18 cellular contexts compared by ENCODE assay signal in genomic region chr2:127705281-127706065, GRCh38. TPM values are rescaled to one million over a fixed set of nuclear protein-coding genes. Genes with fewer than 3 reads are reported as not detected.
DNase-seq lines count a peak whose midpoint lies in the region; ATAC-seq and TF ChIP-seq lines count a peak whose summit lies in the region.
"Had no signal": no experiment of that assay in that cellular context is flagged by ENCODE, and none has a peak within 500 bp of the region (broad histone marks: within the 10 kb centered on the region; RNA-seq: fewer than 3 reads in every experiment).

No MANE protein-coding gene starts in this region.

- no peak overlapping the region for H3K4me3 Mint-ChIP-seq in activated CD4-positive, alpha-beta memory T cell treated with anti-CD3 and anti-CD28 coated beads for 36 hours
- no peak overlapping the region for H3K4me3 Mint-ChIP-seq in activated CD4-positive, alpha-beta memory T cell treated with anti-CD3 and anti-CD28 coated beads, Interleukin-2, amount 10 ng/mL, durations not matched to agents 7 days and 5 days
- H3K4me3 Mint-ChIP-seq: activated CD4-positive, alpha-beta T cell treated with anti-CD3 and anti-CD28 coated beads for 36 hours had no signal

- H3K4me3 ChIP-seq in SK-N-MC (peak overlapping the region; percentile 15; the same call in 1 of the 2 replicates), subcutaneous abdominal adipose tissue (ENCODE audit: low read depth in 1 of 5, low read length in 5 of 5) (no peak overlapping the region), PC-3 (ENCODE audit: low read length) (no peak overlapping the region)
- H3K4me3 ChIP-seq: pancreas, thoracic aorta had no signal

- H3K27ac ChIP-seq in SK-N-MC (peak overlapping the region; percentile 88), subcutaneous abdominal adipose tissue (ENCODE audit: low read depth, low read length) (peak overlapping the region; percentile 67), PC-3 (ENCODE audit: low read length) (no peak overlapping the region)
- H3K27ac ChIP-seq: pancreas had no signal

- POLR2A ChIA-PET in activated CD4-positive, alpha-beta memory T cell treated with anti-CD3 and anti-CD28 coated beads for 36 hours (lab: Charles Lee), result interaction anchor here (0.7 kb wide), 1 partner anchor 102 kb away, joined by 3 read pairs; no protein-coding TSS in a partner anchor
- POLR2A ChIA-PET in activated CD4-positive, alpha-beta memory T cell treated with anti-CD3 and anti-CD28 coated beads, Interleukin-2, amount 10 ng/mL, durations not matched to agents 7 days and 5 days (lab: Charles Lee), result interaction anchor here (0.6 to 5.9 kb wide), 3 partner anchors 9 to 317 kb away, joined by 3 to 28 read pairs (median 3); no protein-coding TSS in a partner anchor
- POLR2A ChIA-PET in PC-3 (lab: Charles Lee; ENCODE audit: unreplicated experiment), result no interaction called here

- no peaks in the 10 kb centered on the region for H3K27me3 Mint-ChIP-seq in activated CD4-positive, alpha-beta memory T cell treated with anti-CD3 and anti-CD28 coated beads for 36 hours
- H3K27me3 Mint-ChIP-seq in activated CD4-positive, alpha-beta memory T cell treated with anti-CD3 and anti-CD28 coated beads, Interleukin-2, amount 10 ng/mL, durations not matched to agents 7 days and 5 days, result no peaks in the 10 kb centered on the region
- H3K27me3 Mint-ChIP-seq: activated CD4-positive, alpha-beta T cell treated with anti-CD3 and anti-CD28 coated beads for 36 hours had no signal

- no peak for ATAC-seq in PC-3
- ATAC-seq: activated CD4-positive, alpha-beta T cell treated with anti-CD3 and anti-CD28 coated beads for 36 hours; pancreas had no signal

- peaks cover 9 to 79% (median 53%) of the 10 kb centered on the region in 5 donors for H3K4me1 ChIP-seq in subcutaneous abdominal adipose tissue (ENCODE audit: control insufficient read depth in 5 of 5, insufficient read depth in 5 of 5, low read length in 5 of 5)
- H3K4me1 ChIP-seq in PC-3 (ENCODE audit: insufficient read depth, low read length), result peaks cover 33% of the 10 kb centered on the region

- H3K9ac ChIP-seq in SK-N-MC (ENCODE audit: insufficient read length), result no peak overlapping the region
- H3K9ac ChIP-seq in subcutaneous abdominal adipose tissue (ENCODE audit: low read length in 5 of 5), result no peak overlapping the region
- no peak overlapping the region for H3K9ac ChIP-seq in PC-3 (ENCODE audit: low read length)

- H3K9me3 ChIP-seq in SK-N-MC (ENCODE audit: low read depth, low read length) (no peaks in the 10 kb centered on the region), subcutaneous abdominal adipose tissue (ENCODE audit: control insufficient read depth in 5 of 5, low read length in 5 of 5) (no peaks in the 10 kb centered on the region), PC-3 (ENCODE audit: low read length) (no peaks in the 10 kb centered on the region)
- H3K9me3 ChIP-seq: pancreas, thoracic aorta had no signal

- no peak overlapping the region for H2AFZ ChIP-seq in PC-3 (ENCODE audit: low read length)

- no TSS peak for BruUV-seq in PC-3 (replicated peaks; lab: Mats Ljungman, UMichigan)

- H3K9me2 ChIP-seq in PC-3 (replicated peaks; ENCODE audit: low read length), result no peaks in the 10 kb centered on the region

- peaks cover 11% of the 10 kb centered on the region; the same call in 1 of the 2 replicates for H4K20me1 ChIP-seq in PC-3 (ENCODE audit: low read length)

- H3K27me3 ChIP-seq in subcutaneous abdominal adipose tissue (ENCODE audit: control insufficient read depth in 5 of 5, insufficient read depth in 4 of 5, low read length in 5 of 5) (no peaks in the 10 kb centered on the region), PC-3 (ENCODE audit: low read length) (no peaks in the 10 kb centered on the region)
- H3K27me3 ChIP-seq: pancreas had no signal

- H3K27ac Mint-ChIP-seq in activated CD4-positive, alpha-beta memory T cell treated with anti-CD3 and anti-CD28 coated beads for 36 hours, result peak overlapping the region; percentile 54
- no peak overlapping the region for H3K27ac Mint-ChIP-seq in activated CD4-positive, alpha-beta memory T cell treated with anti-CD3 and anti-CD28 coated beads, Interleukin-2, amount 10 ng/mL, durations not matched to agents 7 days and 5 days
- H3K27ac Mint-ChIP-seq: activated CD4-positive, alpha-beta T cell treated with anti-CD3 and anti-CD28 coated beads for 36 hours; activated T-helper 2 cell treated with anti-CD3 and anti-CD28 coated beads, Interferon-gamma antibody, Interleukin-2, Interleukin-4, amounts not matched to agents 10 μg/mL and 5 μg/mL and 100 μg/mL, durations not matched to agents 14 hours and 24 hours and 36 hours had no signal

- peaks cover 59% of the 10 kb centered on the region for H3K36me3 ChIP-seq in SK-N-MC (ENCODE audit: insufficient read depth, low read length)
- H3K36me3 ChIP-seq in subcutaneous abdominal adipose tissue (ENCODE audit: control insufficient read depth in 5 of 5, insufficient read depth in 5 of 5, low read length in 5 of 5), result peaks cover 0 to 42% (median 28%) of the 10 kb centered on the region in 5 donors
- peaks cover 23% of the 10 kb centered on the region for H3K36me3 ChIP-seq in PC-3 (ENCODE audit: low read depth, low read length)

- intact Hi-C loops in activated CD4-positive, alpha-beta memory T cell treated with anti-CD3 and anti-CD28 coated beads for 36 hours (cut with micrococcal nuclease), result no loop called here
- intact Hi-C loops in PC-3 (cut with micrococcal nuclease), result no loop called here

- H3K9me3 Mint-ChIP-seq in activated CD4-positive, alpha-beta memory T cell treated with anti-CD3 and anti-CD28 coated beads for 36 hours, result no peaks in the 10 kb centered on the region
- H3K9me3 Mint-ChIP-seq in activated CD4-positive, alpha-beta memory T cell treated with anti-CD3 and anti-CD28 coated beads, Interleukin-2, amount 10 ng/mL, durations not matched to agents 7 days and 5 days, result no peaks in the 10 kb centered on the region
- H3K9me3 Mint-ChIP-seq: activated T-helper 2 cell treated with anti-CD3 and anti-CD28 coated beads, Interferon-gamma antibody, Interleukin-2, Interleukin-4, amounts not matched to agents 10 μg/mL and 5 μg/mL and 100 μg/mL, durations not matched to agents 14 hours and 24 hours and 36 hours had no signal

- peaks cover 37% of the 10 kb centered on the region for H3K36me3 Mint-ChIP-seq in activated CD4-positive, alpha-beta memory T cell treated with anti-CD3 and anti-CD28 coated beads for 36 hours
- H3K36me3 Mint-ChIP-seq in activated CD4-positive, alpha-beta memory T cell treated with anti-CD3 and anti-CD28 coated beads, Interleukin-2, amount 10 ng/mL, durations not matched to agents 7 days and 5 days (ENCODE audit: low read depth), result peaks cover 51% of the 10 kb centered on the region

- CTCF ChIA-PET in activated CD4-positive, alpha-beta memory T cell treated with anti-CD3 and anti-CD28 coated beads for 36 hours (lab: Charles Lee), result interaction anchor here (1.1 kb wide), 2 partner anchors 9 to 56 kb away, joined by 3 read pairs; no protein-coding TSS in a partner anchor
- CTCF ChIA-PET in activated CD4-positive, alpha-beta memory T cell treated with anti-CD3 and anti-CD28 coated beads, Interleukin-2, amount 10 ng/mL, durations not matched to agents 7 days and 5 days (lab: Charles Lee), result no interaction called here
- CTCF ChIA-PET in PC-3 (lab: Charles Lee), result no interaction called here

- H3K79me2 ChIP-seq in PC-3 (ENCODE audit: low read length), result peaks cover 30% of the 10 kb centered on the region

- no peak for TF ChIP-seq CTCF in PC-3 (conservative IDR thresholded peaks at IDR 0.05; ENCODE audit: low read depth, low read length)

- peaks cover 33% of the 10 kb centered on the region for H3K4me1 Mint-ChIP-seq in activated CD4-positive, alpha-beta memory T cell treated with anti-CD3 and anti-CD28 coated beads for 36 hours (ENCODE audit: low read depth)
- peaks cover 34% of the 10 kb centered on the region for H3K4me1 Mint-ChIP-seq in activated CD4-positive, alpha-beta memory T cell treated with anti-CD3 and anti-CD28 coated beads, Interleukin-2, amount 10 ng/mL, durations not matched to agents 7 days and 5 days

- H3K4me2 ChIP-seq in PC-3 (ENCODE audit: low read length), result no peak overlapping the region

- H3F3A ChIP-seq in PC-3 (ENCODE audit: low read length, unreplicated experiment), result no peaks in the 10 kb centered on the region

- DNase-seq in activated CD4-positive, alpha-beta memory T cell treated with anti-CD3 and anti-CD28 coated beads for 36 hours, result no peak
- DNase-seq in activated CD4-positive, alpha-beta memory T cell treated with anti-CD3 and anti-CD28 coated beads, Interleukin-2, amount 10 ng/mL, durations not matched to agents 7 days and 5 days, result no peak
- DNase-seq in SK-N-MC (ENCODE audit: low read depth, low spot score) (no peak), fibroblast of the conjunctiva (ENCODE audit: low read depth) (peak; percentile 71), cerebellar nuclear complex (lab: John Stamatoyannopoulos, UW) (no peak), NCI-H1417 (lab: John Stamatoyannopoulos, UW) (no peak), PC-3 (no peak)
- DNase-seq: activated CD4-positive, alpha-beta T cell treated with anti-CD3 and anti-CD28 coated beads for 36 hours; DMS79; hypothalamus; Karpas-422; mesendoderm; NCI-H2029 had no signal

RNA-seq across cellular contexts. Expression of gene SFT2D3, which starts 4.2 kb away (rescaled TPM):
- total RNA-seq in activated CD4-positive, alpha-beta memory T cell treated with anti-CD3 and anti-CD28 coated beads for 36 hours, result 1 to 10 TPM; 3.1 to 3.6 TPM
- total RNA-seq in activated CD4-positive, alpha-beta memory T cell treated with anti-CD3 and anti-CD28 coated beads, Interleukin-2, amount 10 ng/mL, durations not matched to agents 7 days and 5 days, result 1 to 10 TPM; 5.2 to 5.8 TPM
- 4.2 and 5.4 TPM in 2 replicates for total RNA-seq in PC-3 (2014; rRNA removed)

RNA-seq across cellular contexts. Expression of gene LIMS2, which starts 30.1 kb away (rescaled TPM):
- total RNA-seq in activated CD4-positive, alpha-beta memory T cell treated with anti-CD3 and anti-CD28 coated beads for 36 hours, result 10 to 100 TPM; 12.3 to 13.1 TPM
- 10 to 100 TPM; 15.0 to 15.5 TPM for total RNA-seq in activated CD4-positive, alpha-beta memory T cell treated with anti-CD3 and anti-CD28 coated beads, Interleukin-2, amount 10 ng/mL, durations not matched to agents 7 days and 5 days
- total RNA-seq in PC-3 (2014; rRNA removed), result 4.6 and 5.0 TPM in 2 replicates

RNA-seq across cellular contexts. Expression of gene GPR17, which starts 59.5 kb away (rescaled TPM):
- not detected for total RNA-seq in activated CD4-positive, alpha-beta memory T cell treated with anti-CD3 and anti-CD28 coated beads for 36 hours
- total RNA-seq in activated CD4-positive, alpha-beta memory T cell treated with anti-CD3 and anti-CD28 coated beads, Interleukin-2, amount 10 ng/mL, durations not matched to agents 7 days and 5 days, result not detected
- 0.92 and 1.0 TPM in 2 replicates for total RNA-seq in PC-3 (2014; rRNA removed)
- total RNA-seq: activated CD4-positive, alpha-beta T cell treated with anti-CD3 and anti-CD28 coated beads for 36 hours; activated T-helper 2 cell treated with anti-CD3 and anti-CD28 coated beads, Interferon-gamma antibody, Interleukin-2, Interleukin-4, amounts not matched to agents 10 μg/mL and 5 μg/mL and 100 μg/mL, durations not matched to agents 14 hours and 24 hours and 36 hours; bronchial epithelial cell; pancreas; thoracic aorta had no signal
